8 cellular contexts compared by ENCODE assay signal in the genomic region with DNA sequence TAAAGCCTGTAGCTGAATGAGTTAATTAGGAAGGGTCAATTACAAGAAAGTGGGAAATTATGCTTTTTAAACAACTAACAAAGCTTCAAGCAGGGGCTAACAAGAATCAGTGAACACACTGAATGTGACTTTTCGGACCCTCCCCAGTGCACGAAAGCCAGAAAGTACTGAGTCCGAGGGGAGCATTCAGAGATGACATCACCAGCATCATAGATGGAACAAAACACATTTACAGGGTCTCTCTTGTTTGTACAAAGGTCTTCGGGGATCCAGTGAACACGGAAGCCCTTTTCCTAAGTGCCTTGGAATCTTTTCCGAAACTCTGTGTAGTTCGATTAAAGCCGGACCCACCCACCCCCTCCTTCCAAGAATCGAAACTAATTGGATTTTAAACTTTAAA. TPM values are rescaled to one million over a fixed set of nuclear protein-coding genes. Genes with fewer than 3 reads are reported as not detected.
DNase-seq lines count a peak whose midpoint lies in the region; ATAC-seq, FAIRE-seq and TF ChIP-seq lines count a peak whose summit lies in the region.

No MANE protein-coding gene starts in this region.

- H3K4me1 ChIP-seq in A549 = peaks cover 40% of the 10 kb centered on the region
- peaks cover 4% of the 10 kb centered on the region for H3K4me1 ChIP-seq in iPS-15b (ENCODE audit: control insufficient read depth, insufficient read depth, low read length)
- peaks cover 21 to 64% (median 45%) of the 10 kb centered on the region in 6 donors for H3K4me1 ChIP-seq in spleen

- intact Hi-C loops in activated CD8-positive, alpha-beta T cell treated with anti-CD3 and anti-CD28 coated beads for 36 hours (cut with micrococcal nuclease) = loop anchor here (10.0 kb wide), 1 partner anchor 212 kb away; a partner anchor contains a TSS
- intact Hi-C loops in spleen (cut with DNase I; ENCODE audit: low total_unique reads) = no loop called here

- H3K4me3 ChIP-seq in A549 (peak overlapping the region; percentile 96), iPS-15b (ENCODE audit: low read depth, low read length) (peak overlapping the region; percentile 91), spleen (peak overlapping the region; percentile 42 to 92 (median 86))

- TF ChIP-seq CTCF in A549 (IDR thresholded peaks at IDR 0.05) = no peak
- no peak for TF ChIP-seq CTCF in activated CD8-positive, alpha-beta T cell treated with anti-CD3 and anti-CD28 coated beads for 36 hours (IDR thresholded peaks at IDR 0.05)
- TF ChIP-seq CTCF in spleen (IDR thresholded peaks at IDR 0.05 in 8 of 11, conservative IDR thresholded peaks at IDR 0.05 in 3 of 11) = no peak

- ATAC-seq in A549 (no peak), HG03520 (IDR thresholded peaks at IDR 0.05; ENCODE audit: unreplicated experiment) (no peak), GM18861 (IDR thresholded peaks at IDR 0.05; ENCODE audit: unreplicated experiment) (no peak), HG02884 (IDR thresholded peaks at IDR 0.05; ENCODE audit: unreplicated experiment) (no peak)
- no peak for ATAC-seq in activated CD8-positive, alpha-beta T cell treated with anti-CD3 and anti-CD28 coated beads for 36 hours

- H3K27me3 ChIP-seq in iPS-15b (ENCODE audit: control insufficient read depth, insufficient read depth, low read length) (no peaks in the 10 kb centered on the region), spleen (replicated peaks in 1 of 7) (no peaks in the 10 kb centered on the region)

- H3K4me1 Mint-ChIP-seq in activated CD8-positive, alpha-beta T cell treated with anti-CD3 and anti-CD28 coated beads for 36 hours (ENCODE audit: low read depth) = peaks cover 31% of the 10 kb centered on the region

- H3K9ac ChIP-seq in iPS-15b (ENCODE audit: low read depth, low read length) = peak overlapping the region; percentile 84

- H3K36me3 Mint-ChIP-seq in activated CD8-positive, alpha-beta T cell treated with anti-CD3 and anti-CD28 coated beads for 36 hours (ENCODE audit: low read depth) = peaks cover 9% of the 10 kb centered on the region

- peak in 1 of 2 experiments; percentile 13 for DNase-seq in A549 (ENCODE audit: low read depth in 1 of 2, low spot score in 1 of 2)
- DNase-seq in GM12892 (ENCODE audit: insufficient read length) = no peak
- no peak for DNase-seq in activated CD8-positive, alpha-beta T cell treated with anti-CD3 and anti-CD28 coated beads for 36 hours
- DNase-seq in spleen = no peak

- no peaks in the 10 kb centered on the region for H3K27me3 Mint-ChIP-seq in activated CD8-positive, alpha-beta T cell treated with anti-CD3 and anti-CD28 coated beads for 36 hours

- H3K36me3 ChIP-seq in iPS-15b (ENCODE audit: control insufficient read depth, insufficient read depth, low read length) (no peaks in the 10 kb centered on the region), spleen (peaks cover 0 to 32% (median 18%) of the 10 kb centered on the region in 6 donors)

- 5% methylated on average over 9 of the region's 9 CpGs for WGBS in A549 (ENCODE audit: missing lambda C conversion rate)
- 2 to 4% (median 3%) methylated on average over 9 of the region's 9 CpGs for WGBS in spleen, 5 donors

- CTCF ChIA-PET in A549 (lab: Yijun Ruan, JAX) = interaction anchor here (1.1 kb wide), 1 partner anchor 22 kb away, joined by 4 read pairs; no protein-coding TSS in a partner anchor
- CTCF ChIA-PET in activated CD8-positive, alpha-beta T cell treated with anti-CD3 and anti-CD28 coated beads for 36 hours (lab: Charles Lee) = interaction anchor here (0.5 to 2.3 kb wide), 3 partner anchors 29 to 218 kb away, joined by 3 to 7 read pairs (median 4); no protein-coding TSS in a partner anchor

- peak overlapping the region; percentile 76 for H3K4me2 ChIP-seq in A549

- H3K9me3 ChIP-seq in A549 = no peaks in the 10 kb centered on the region
- H3K9me3 ChIP-seq in iPS-15b (ENCODE audit: control insufficient read depth, insufficient read depth, low read length) = no peaks in the 10 kb centered on the region
- H3K9me3 ChIP-seq in spleen = no peaks in the 10 kb centered on the region

- TF ChIP-seq EP300 in A549 (IDR thresholded peaks at IDR 0.05) = no peak

- no peak for TF ChIP-seq RAD21 in A549 (conservative IDR thresholded peaks at IDR 0.05 in 1 of 2, IDR thresholded peaks at IDR 0.05 in 1 of 2)

- POLR2A ChIA-PET in A549 (lab: Yijun Ruan, JAX) = no interaction called here
- POLR2A ChIA-PET in activated CD8-positive, alpha-beta T cell treated with anti-CD3 and anti-CD28 coated beads for 36 hours (lab: Charles Lee) = no interaction called here

- TF ChIP-seq POLR2A in A549 (IDR thresholded peaks at IDR 0.05; ENCODE audit: low read length) = no peak
- TF ChIP-seq POLR2A in GM12892 (IDR thresholded peaks at IDR 0.05; ENCODE audit: low read depth, low read length) = no peak
- no peak for TF ChIP-seq POLR2A in spleen (IDR thresholded peaks at IDR 0.05)

- peak overlapping the region; percentile 98 to 99 for H3K27ac ChIP-seq in A549
- H3K27ac ChIP-seq in spleen = peak overlapping the region in 6 of 8 donors; percentile 90 to 95 (median 94)

- peak overlapping the region; percentile 97 for H3K27ac Mint-ChIP-seq in activated CD8-positive, alpha-beta T cell treated with anti-CD3 and anti-CD28 coated beads for 36 hours

- H3K4me3 Mint-ChIP-seq in activated CD8-positive, alpha-beta T cell treated with anti-CD3 and anti-CD28 coated beads for 36 hours = peak overlapping the region; percentile 98

- no peaks in the 10 kb centered on the region for H3K9me3 Mint-ChIP-seq in activated CD8-positive, alpha-beta T cell treated with anti-CD3 and anti-CD28 coated beads for 36 hours

- FAIRE-seq in A549 (lab: Jason Lieb, UNC) (no peak), GM12892 (lab: Jason Lieb, UNC) (peak; percentile 78)

TF ChIP-seq in A549, 52 proteins besides CTCF, POLR2A, EP300 and RAD21:
- TF ChIP-seq, protein P1, sequence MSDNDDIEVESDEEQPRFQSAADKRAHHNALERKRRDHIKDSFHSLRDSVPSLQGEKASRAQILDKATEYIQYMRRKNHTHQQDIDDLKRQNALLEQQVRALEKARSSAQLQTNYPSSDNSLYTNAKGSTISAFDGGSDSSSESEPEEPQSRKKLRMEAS (IDR thresholded peaks at IDR 0.05) = no peak
- TF ChIP-seq ZFP36 (IDR thresholded peaks at IDR 0.05; ENCODE audit: borderline replicate concordance, partially characterized antibody) = no peak
- TF ChIP-seq, protein P2, sequence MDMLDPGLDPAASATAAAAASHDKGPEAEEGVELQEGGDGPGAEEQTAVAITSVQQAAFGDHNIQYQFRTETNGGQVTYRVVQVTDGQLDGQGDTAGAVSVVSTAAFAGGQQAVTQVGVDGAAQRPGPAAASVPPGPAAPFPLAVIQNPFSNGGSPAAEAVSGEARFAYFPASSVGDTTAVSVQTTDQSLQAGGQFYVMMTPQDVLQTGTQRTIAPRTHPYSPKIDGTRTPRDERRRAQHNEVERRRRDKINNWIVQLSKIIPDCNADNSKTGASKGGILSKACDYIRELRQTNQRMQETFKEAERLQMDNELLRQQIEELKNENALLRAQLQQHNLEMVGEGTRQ (IDR thresholded peaks at IDR 0.05) = no peak
- no peak for TF ChIP-seq TP53 (CRISPR knock-in tag; IDR thresholded peaks at IDR 0.05)
- TF ChIP-seq EHMT2 (IDR thresholded peaks at IDR 0.05; ENCODE audit: low read depth) = no peak
- TF ChIP-seq BHLHE40 (IDR thresholded peaks at IDR 0.05; ENCODE audit: low read depth, low read length) = no peak

RNA-seq across cellular contexts. Expression of a gene that starts 0.8 kb away (rescaled TPM):
- polyA plus RNA-seq in A549 (2011; rRNA removed) = 27.4 and 28.8 TPM in 2 replicates
- 9.5 and 12.1 TPM in 2 replicates for polyA plus RNA-seq in A549 (2012; cell fraction: cytosol; rRNA removed)
- 10.6 and 11.5 TPM in 2 replicates for polyA plus RNA-seq in A549 (2012; cell fraction: nucleus; rRNA removed)
- polyA plus RNA-seq in A549 (2017; fragmentation: RNase III; extraction: RNeasy Plus Mini Kit Qiagen cat#74134 plus additional on column Dnase treatment) = 7.3 to 7.4 TPM (median 7.3 TPM) in 3 replicates
- 56.2 and 78.1 TPM in 2 replicates for polyA minus RNA-seq in A549 (2011; rRNA and poly(A)+ RNA removed)
- 10.7 TPM for polyA plus RNA-seq in GM12892 (2012; ENCODE audit: missing spikeins)
- 10 to 100 TPM; 29.9 to 32.0 TPM for total RNA-seq in activated CD8-positive, alpha-beta T cell treated with anti-CD3 and anti-CD28 coated beads for 36 hours
- total RNA-seq in spleen = 10 to 100 TPM; 22.1 to 28.1 (median 25.1) TPM
- 1 to 10 TPM; 4.0 to 6.8 (median 5.6) TPM for polyA plus RNA-seq in spleen
